18 cellular contexts compared by ENCODE assay signal in the genomic region with DNA sequence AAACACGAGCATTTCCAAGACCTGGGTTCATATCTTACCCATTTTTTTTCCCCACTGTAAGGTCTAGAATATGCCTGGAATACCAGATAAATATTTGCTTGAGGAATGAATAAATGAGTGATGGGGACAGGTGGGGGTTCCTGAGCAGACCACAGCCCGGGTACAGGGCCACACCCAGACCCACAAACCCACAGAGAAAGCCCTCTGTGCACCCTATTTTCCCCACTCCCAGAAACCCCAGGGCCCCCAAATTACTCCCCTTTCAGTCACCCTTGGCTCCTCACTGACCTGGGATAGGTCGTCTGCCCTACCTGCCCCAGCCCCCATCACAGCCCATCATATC.
A peak's percentile ranks its signal among the peaks of the same experiment; 100 is the strongest.
DNase-seq lines count a peak whose midpoint lies in the region; ATAC-seq and TF ChIP-seq lines count a peak whose summit lies in the region.
"Had no signal": no experiment of that assay in that cellular context is flagged by ENCODE, and none has a peak within 500 bp of the region (broad histone marks: within the 10 kb centered on the region; RNA-seq: fewer than 3 reads in every experiment).

No MANE protein-coding gene starts in this region.

- no peak overlapping the region for H3K4me2 ChIP-seq in PC-3 (ENCODE audit: low read length)
- H3K4me2 ChIP-seq: A549 had no signal

- H3F3A ChIP-seq in PC-3 (ENCODE audit: low read length, unreplicated experiment), result no peaks in the 10 kb centered on the region

- no peak overlapping the region for H3K4me3 ChIP-seq in PC-3 (ENCODE audit: low read length)
- no peak overlapping the region for H3K4me3 ChIP-seq in lower lobe of right lung
- H3K4me3 ChIP-seq: A549 had no signal

- H3K4me3 Mint-ChIP-seq in activated T-cell treated with anti-CD3 and anti-CD28 coated beads, Interleukin-2, amount 50 U/mL, for 24 hours, result no peak overlapping the region
- H3K4me3 Mint-ChIP-seq in activated CD4-positive, alpha-beta T cell treated with anti-CD3 and anti-CD28 coated beads, Interleukin-2, amount 10 ng/mL, durations not matched to agents 24 days and 14 days, result no peak overlapping the region
- H3K4me3 Mint-ChIP-seq: CD4-positive, alpha-beta memory T cell; H9 had no signal

- intact Hi-C loops in PC-3 (cut with micrococcal nuclease) (no loop called here), lower lobe of right lung (cut with DNase I) (no loop called here), posterior vena cava (cut with DNase I) (loop anchor here in 1 of 2 donors (5.0 kb wide), 1 partner anchor 290 kb away; no protein-coding TSS in a partner anchor)
- intact Hi-C loops in activated CD4-positive, alpha-beta T cell treated with anti-CD3 and anti-CD28 coated beads, Interleukin-2, amount 10 ng/mL, durations not matched to agents 24 days and 14 days (cut with micrococcal nuclease), result no loop called here

- H3K9me2 ChIP-seq in PC-3 (replicated peaks; ENCODE audit: low read length), result no peaks in the 10 kb centered on the region

- H3K27ac ChIP-seq in PC-3 (ENCODE audit: low read length) (peak overlapping the region; percentile 98), lower lobe of right lung (no peak overlapping the region)
- H3K27ac ChIP-seq: 22Rv1, C4-2B had no signal

- H3K4me1 ChIP-seq in PC-3 (ENCODE audit: insufficient read depth, low read length) (peaks cover 40% of the 10 kb centered on the region), lower lobe of right lung (no peaks in the 10 kb centered on the region)

- H4K20me1 ChIP-seq in PC-3 (ENCODE audit: low read length), result no peaks in the 10 kb centered on the region

- no peak overlapping the region for H3K27ac Mint-ChIP-seq in activated T-cell treated with anti-CD3 and anti-CD28 coated beads, Interleukin-2, amount 50 U/mL, for 24 hours
- H3K27ac Mint-ChIP-seq in activated CD4-positive, alpha-beta T cell treated with anti-CD3 and anti-CD28 coated beads, Interleukin-2, amount 10 ng/mL, durations not matched to agents 24 days and 14 days, result no peak overlapping the region
- H3K27ac Mint-ChIP-seq: CD4-positive, alpha-beta memory T cell; H9 had no signal

- POLR2A ChIA-PET in PC-3 (lab: Charles Lee; ENCODE audit: unreplicated experiment), result no interaction called here

- H3K9me3 ChIP-seq in PC-3 (ENCODE audit: low read length) (no peaks in the 10 kb centered on the region), lower lobe of right lung (no peaks in the 10 kb centered on the region)
- H3K9me3 ChIP-seq: A549 had no signal

- ATAC-seq in PC-3, result no peak
- no peak for ATAC-seq in lower lobe of right lung
- ATAC-seq in HG02884 (IDR thresholded peaks at IDR 0.05; ENCODE audit: unreplicated experiment), result no peak

- no peak overlapping the region for H2AFZ ChIP-seq in PC-3 (ENCODE audit: low read length)

- no TSS peak for BruUV-seq in PC-3 (replicated peaks; lab: Mats Ljungman, UMichigan)

- CTCF ChIA-PET in PC-3 (lab: Charles Lee), result no interaction called here

- no peaks in the 10 kb centered on the region for H3K27me3 ChIP-seq in PC-3 (ENCODE audit: low read length)
- H3K27me3 ChIP-seq in lower lobe of right lung (ENCODE audit: low read depth), result no peaks in the 10 kb centered on the region

- H3K36me3 Mint-ChIP-seq in activated T-cell treated with anti-CD3 and anti-CD28 coated beads, Interleukin-2, amount 50 U/mL, for 24 hours (ENCODE audit: low read depth), result no peaks in the 10 kb centered on the region
- H3K36me3 Mint-ChIP-seq in activated CD4-positive, alpha-beta T cell treated with anti-CD3 and anti-CD28 coated beads, Interleukin-2, amount 10 ng/mL, durations not matched to agents 24 days and 14 days (ENCODE audit: low read depth), result no peaks in the 10 kb centered on the region
- H3K36me3 Mint-ChIP-seq: CD4-positive, alpha-beta memory T cell had no signal

- no peaks in the 10 kb centered on the region for H3K4me1 Mint-ChIP-seq in activated T-cell treated with anti-CD3 and anti-CD28 coated beads, Interleukin-2, amount 50 U/mL, for 24 hours (ENCODE audit: low read depth)
- H3K4me1 Mint-ChIP-seq in activated CD4-positive, alpha-beta T cell treated with anti-CD3 and anti-CD28 coated beads, Interleukin-2, amount 10 ng/mL, durations not matched to agents 24 days and 14 days, result peaks cover 2% of the 10 kb centered on the region
- H3K4me1 Mint-ChIP-seq: CD4-positive, alpha-beta memory T cell had no signal

- no peaks in the 10 kb centered on the region for H3K9me3 Mint-ChIP-seq in activated T-cell treated with anti-CD3 and anti-CD28 coated beads, Interleukin-2, amount 50 U/mL, for 24 hours
- H3K9me3 Mint-ChIP-seq in activated CD4-positive, alpha-beta T cell treated with anti-CD3 and anti-CD28 coated beads, Interleukin-2, amount 10 ng/mL, durations not matched to agents 24 days and 14 days, result no peaks in the 10 kb centered on the region
- H3K9me3 Mint-ChIP-seq: CD4-positive, alpha-beta memory T cell; H9 had no signal

- DNase-seq in activated T-cell treated with anti-CD3 and anti-CD28 coated beads, Interleukin-2, amount 50 U/mL, for 24 hours, result peak; percentile 7
- no peak for DNase-seq in activated T-cell treated with anti-CD3 and anti-CD28 coated beads, Interleukin-2, amount 50 U/mL, for 48 hours
- DNase-seq in PC-3 (no peak), lower lobe of right lung (peak; percentile 9), posterior vena cava (ENCODE audit: low spot score) (peak; percentile 37)
- no peak for DNase-seq in central memory CD4-positive, alpha-beta T cell
- no peak for DNase-seq in activated CD4-positive, alpha-beta T cell treated with anti-CD3 and anti-CD28 coated beads, Interleukin-2, amount 10 ng/mL, durations not matched to agents 24 days and 14 days
- DNase-seq: AML-193; CD4-positive, alpha-beta memory T cell; DMS153; DMS79; GDM1; GOT3; H9 had no signal

- peaks cover under 1% of the 10 kb centered on the region for H3K27me3 Mint-ChIP-seq in activated T-cell treated with anti-CD3 and anti-CD28 coated beads, Interleukin-2, amount 50 U/mL, for 24 hours
- no peaks in the 10 kb centered on the region for H3K27me3 Mint-ChIP-seq in activated CD4-positive, alpha-beta T cell treated with anti-CD3 and anti-CD28 coated beads, Interleukin-2, amount 10 ng/mL, durations not matched to agents 24 days and 14 days
- H3K27me3 Mint-ChIP-seq: CD4-positive, alpha-beta memory T cell had no signal

- peak overlapping the region; percentile 71; the same call in 1 of the 2 replicates for H3K9ac ChIP-seq in PC-3 (ENCODE audit: low read length)

- TF ChIP-seq CTCF in PC-3 (conservative IDR thresholded peaks at IDR 0.05; ENCODE audit: low read depth, low read length) (no peak), lower lobe of right lung (IDR thresholded peaks at IDR 0.05) (no peak)

- peaks cover 12% of the 10 kb centered on the region; the same call in 1 of the 2 replicates for H3K79me2 ChIP-seq in PC-3 (ENCODE audit: low read length)

- H3K36me3 ChIP-seq in PC-3 (ENCODE audit: low read depth, low read length) (no peaks in the 10 kb centered on the region), lower lobe of right lung (no peaks in the 10 kb centered on the region)

Comparison
In these comparisons a context has a peak if more than half of its experiments do, and no peak if none do; other contexts are left out.
1. DNase-seq: peak in activated T-cell treated with anti-CD3 and anti-CD28 coated beads, Interleukin-2, amount 50 U/mL, for 24 hours (single experiment), lower lobe of right lung (single experiment) and posterior vena cava (single experiment); none in activated T-cell treated with anti-CD3 and anti-CD28 coated beads, Interleukin-2, amount 50 U/mL, for 48 hours (0 of 2), PC-3 (single experiment), central memory CD4-positive, alpha-beta T cell (single experiment) and activated CD4-positive, alpha-beta T cell treated with anti-CD3 and anti-CD28 coated beads, Interleukin-2, amount 10 ng/mL, durations not matched to agents 24 days and 14 days (single experiment).